Comparison of ENCODE assay signal across 1 cellular context in genomic region chr19:45092747-45093678, GRCh38.
TF ChIP-seq lines count a peak whose summit lies in the region.

Gene PPP1R37, plus strand, starts transcription at chr19:45093179. Its CDS starts 147 bp downstream, at chr19:45093326.

TF ChIP-seq in SK-N-SH, 30 proteins besides CTCF, POLR2A, EP300 and RAD21 (continued from another document):
- TF ChIP-seq ZBTB33 (IDR thresholded peaks at IDR 0.05; ENCODE audit: borderline replicate concordance, low read depth) (peak; percentile 30; the same call in 1 of the 2 replicates), IRF3 (IDR thresholded peaks at IDR 0.05; ENCODE audit: low read depth, low read length) (no peak), JUND (IDR thresholded peaks at IDR 0.05) (no peak), USF2 (IDR thresholded peaks at IDR 0.05; ENCODE audit: borderline replicate concordance, low read depth, low read length) (no peak), NFIC (IDR thresholded peaks at IDR 0.05; ENCODE audit: borderline replicate concordance) (peak; percentile 27; the same call in 1 of the 2 replicates), MEF2A (IDR thresholded peaks at IDR 0.05; ENCODE audit: borderline replicate concordance, low read depth) (no peak), POLR2AphosphoS5 (IDR thresholded peaks at IDR 0.05; ENCODE audit: low read depth, low read length) (peak; percentile 48; the same call in 1 of the 2 replicates), PBX3 (IDR thresholded peaks at IDR 0.05) (no peak), TCF12 (IDR thresholded peaks at IDR 0.05) (no peak), RFX5 (IDR thresholded peaks at IDR 0.05; ENCODE audit: low read length) (no peak), RCOR1 (IDR thresholded peaks at IDR 0.05; ENCODE audit: low read length) (no peak), FOSL2 (IDR thresholded peaks at IDR 0.05; ENCODE audit: borderline replicate concordance, low read depth) (0 out of 2 replicates have a peak, but pooled peaks have one; percentile 6), MAX (IDR thresholded peaks at IDR 0.05; ENCODE audit: low read depth) (peak; percentile 77), YY1 (IDR thresholded peaks at IDR 0.05; ENCODE audit: low read depth) (no peak; the same call in 1 of the 2 replicates), TEAD4 (IDR thresholded peaks at IDR 0.05; ENCODE audit: borderline replicate concordance, insufficient read depth) (no peak), GATA2 (CRISPR knock-in tag; IDR thresholded peaks at IDR 0.05) (no peak)
